ENCODE assay signal across 8 cellular contexts in the genomic region with DNA sequence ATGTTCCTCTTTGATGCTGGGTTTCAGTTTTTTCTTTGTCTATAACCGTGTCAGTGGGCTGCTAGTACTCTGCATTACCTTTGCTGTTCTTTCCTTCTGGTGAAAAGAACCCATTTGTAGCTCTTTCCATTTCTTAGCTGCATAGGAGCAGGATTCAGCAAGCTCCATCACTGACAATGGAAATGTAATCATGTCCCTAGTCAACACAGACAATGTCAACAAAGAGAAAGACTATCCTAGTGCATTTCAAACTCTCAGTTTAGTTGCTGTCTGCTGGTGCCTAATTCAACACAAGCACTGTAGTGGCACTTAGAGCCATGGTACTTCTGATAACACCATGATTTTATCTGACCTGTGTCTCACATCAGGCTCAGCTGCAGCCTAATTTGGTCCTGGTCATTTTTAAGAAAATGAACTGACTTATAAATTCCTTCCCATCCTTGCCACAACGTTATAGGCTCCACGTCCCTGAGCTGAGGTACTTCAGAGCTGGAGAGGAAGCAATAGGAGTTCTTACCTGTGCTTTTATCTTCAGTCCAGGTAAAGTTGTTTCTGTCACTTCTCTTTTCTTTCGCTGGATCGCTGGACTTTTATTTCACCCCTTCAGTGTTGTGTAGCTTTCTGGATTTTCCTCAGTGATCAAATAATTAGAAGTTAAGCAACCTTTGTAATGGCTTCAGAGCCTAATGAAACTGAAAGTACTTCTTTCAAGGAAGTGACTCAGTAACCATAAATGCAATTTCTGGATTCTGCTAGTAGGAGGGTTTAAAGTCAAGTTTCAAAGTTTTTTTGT. TPM values are rescaled to one million over a fixed set of nuclear protein-coding genes. Genes with fewer than 3 reads are reported as not detected.
DNase-seq lines count a peak whose midpoint lies in the region; ATAC-seq and TF ChIP-seq lines count a peak whose summit lies in the region.

A gene with protein sequence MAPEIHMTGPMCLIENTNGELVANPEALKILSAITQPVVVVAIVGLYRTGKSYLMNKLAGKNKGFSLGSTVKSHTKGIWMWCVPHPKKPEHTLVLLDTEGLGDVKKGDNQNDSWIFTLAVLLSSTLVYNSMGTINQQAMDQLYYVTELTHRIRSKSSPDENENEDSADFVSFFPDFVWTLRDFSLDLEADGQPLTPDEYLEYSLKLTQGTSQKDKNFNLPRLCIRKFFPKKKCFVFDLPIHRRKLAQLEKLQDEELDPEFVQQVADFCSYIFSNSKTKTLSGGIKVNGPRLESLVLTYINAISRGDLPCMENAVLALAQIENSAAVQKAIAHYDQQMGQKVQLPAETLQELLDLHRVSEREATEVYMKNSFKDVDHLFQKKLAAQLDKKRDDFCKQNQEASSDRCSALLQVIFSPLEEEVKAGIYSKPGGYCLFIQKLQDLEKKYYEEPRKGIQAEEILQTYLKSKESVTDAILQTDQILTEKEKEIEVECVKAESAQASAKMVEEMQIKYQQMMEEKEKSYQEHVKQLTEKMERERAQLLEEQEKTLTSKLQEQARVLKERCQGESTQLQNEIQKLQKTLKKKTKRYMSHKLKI (minus strand): TSS at position 700 of the 793 bp plus-strand sequence. CDS start 2,145 bp downstream, outside the sequence.

- H3K4me3 Mint-ChIP-seq in T-helper 1 cell treated with Interleukin-12 subunit alpha and Interleukin-12 subunit beta and Interleukin-4 antibody, amounts not matched to agents 30 μg/mL and 1 μg/mL, for 36 hours, result peak within 1 kb of the TSS; percentile 97
- no peak within 1 kb of the TSS for H3K4me3 Mint-ChIP-seq in neural progenitor cell

- no peaks in the 10 kb centered on the region for H3F3A ChIP-seq in neural progenitor cell (ENCODE audit: low read depth)

- no peak for TF ChIP-seq CTCF in neural progenitor cell (IDR thresholded peaks at IDR 0.05)

- no peak within 1 kb of the TSS for H3K4me3 ChIP-seq in neural progenitor cell

- H3K9me3 ChIP-seq in neural progenitor cell (ENCODE audit: low read depth), result no peaks in the 10 kb centered on the region

- H3K27me3 ChIP-seq in neural progenitor cell, result no peaks in the 10 kb centered on the region

- peak; percentile 81 for DNase-seq in ELR (ENCODE audit: low read depth)
- peak; percentile 60 for DNase-seq in KG1 (lab: John Stamatoyannopoulos, UW)
- DNase-seq in neural progenitor cell (ENCODE audit: low spot score), result no peak
- no peak for DNase-seq in HEK293T (ENCODE audit: extremely low spot score)
- DNase-seq in HuH-7 (ENCODE audit: low spot score), result no peak

- no peaks in the 10 kb centered on the region for H3K36me3 ChIP-seq in neural progenitor cell

- H3K27ac ChIP-seq in neural progenitor cell, result no peak within 1 kb of the TSS

- H2AFZ ChIP-seq in neural progenitor cell (replicated peaks), result peak within 1 kb of the TSS; percentile 30

- peaks cover 47% of the 10 kb centered on the region for H3K36me3 Mint-ChIP-seq in T-helper 1 cell treated with Interleukin-12 subunit alpha and Interleukin-12 subunit beta and Interleukin-4 antibody, amounts not matched to agents 30 μg/mL and 1 μg/mL, for 36 hours (ENCODE audit: low read depth)
- H3K36me3 Mint-ChIP-seq in neural progenitor cell, result no peaks in the 10 kb centered on the region

- no peaks in the 10 kb centered on the region for H3K79me2 ChIP-seq in neural progenitor cell (ENCODE audit: low read depth)

- H3K4me2 ChIP-seq in neural progenitor cell, result no peak within 1 kb of the TSS

- H3K4me1 ChIP-seq in neural progenitor cell, result peaks cover 5% of the 10 kb centered on the region

- CTCF ChIA-PET in HEK293T (lab: Yijun Ruan, JAX), result interaction anchor here (0.6 to 0.7 kb wide), 2 partner anchors 293 to 1135 kb away, joined by 3 read pairs; no protein-coding TSS in a partner anchor

- ATAC-seq in GM21529 (IDR thresholded peaks at IDR 0.05; ENCODE audit: unreplicated experiment) (peak; percentile 79), esophagus mucosa (peak; percentile 64)

- H3K27me3 Mint-ChIP-seq in T-helper 1 cell treated with Interleukin-12 subunit alpha and Interleukin-12 subunit beta and Interleukin-4 antibody, amounts not matched to agents 30 μg/mL and 1 μg/mL, for 36 hours (ENCODE audit: low read depth), result no peaks in the 10 kb centered on the region
- no peaks in the 10 kb centered on the region for H3K27me3 Mint-ChIP-seq in neural progenitor cell (ENCODE audit: insufficient read depth, low read depth)

- H3K4me1 Mint-ChIP-seq in T-helper 1 cell treated with Interleukin-12 subunit alpha and Interleukin-12 subunit beta and Interleukin-4 antibody, amounts not matched to agents 30 μg/mL and 1 μg/mL, for 36 hours (ENCODE audit: low read depth), result peaks cover 34% of the 10 kb centered on the region
- no peaks in the 10 kb centered on the region for H3K4me1 Mint-ChIP-seq in neural progenitor cell

- no peak within 1 kb of the TSS for H3K9ac ChIP-seq in neural progenitor cell

- peak within 1 kb of the TSS; percentile 84 for H3K27ac Mint-ChIP-seq in T-helper 1 cell treated with Interleukin-12 subunit alpha and Interleukin-12 subunit beta and Interleukin-4 antibody, amounts not matched to agents 30 μg/mL and 1 μg/mL, for 36 hours
- no peak within 1 kb of the TSS for H3K27ac Mint-ChIP-seq in neural progenitor cell

- H4K20me1 ChIP-seq in neural progenitor cell (ENCODE audit: low read depth), result no peaks in the 10 kb centered on the region

- H3K9me3 Mint-ChIP-seq in T-helper 1 cell treated with Interleukin-12 subunit alpha and Interleukin-12 subunit beta and Interleukin-4 antibody, amounts not matched to agents 30 μg/mL and 1 μg/mL, for 36 hours, result peaks cover 11% of the 10 kb centered on the region
- H3K9me3 Mint-ChIP-seq in neural progenitor cell, result no peaks in the 10 kb centered on the region

- POLR2A ChIA-PET in HEK293T (lab: Yijun Ruan, JAX), result no interaction called here

TF ChIP-seq in HEK293T, 16 proteins besides CTCF, POLR2A, EP300 and RAD21:
- TF ChIP-seq FOXM1 (IDR thresholded peaks at IDR 0.05; ENCODE audit: borderline replicate concordance) (no peak), FOXA1 (IDR thresholded peaks at IDR 0.05) (no peak), TARDBP (IDR thresholded peaks at IDR 0.05) (no peak), BHLHE40 (IDR thresholded peaks at IDR 0.05; ENCODE audit: borderline replicate concordance) (no peak), FOXK2 (IDR thresholded peaks at IDR 0.05) (no peak), ELF4 (IDR thresholded peaks at IDR 0.05) (no peak), L3MBTL2 (conservative IDR thresholded peaks at IDR 0.05) (no peak), SP1 (IDR thresholded peaks at IDR 0.05) (no peak), ARNT (IDR thresholded peaks at IDR 0.05) (no peak), SUZ12 (IDR thresholded peaks at IDR 0.05) (no peak), CTBP1 (IDR thresholded peaks at IDR 0.05; ENCODE audit: borderline replicate concordance) (no peak), LEF1 (IDR thresholded peaks at IDR 0.05; ENCODE audit: borderline replicate concordance) (no peak), ZNF384 (IDR thresholded peaks at IDR 0.05) (no peak), NFRKB (IDR thresholded peaks at IDR 0.05) (no peak)

RNA-seq across cellular contexts. Expression of the gene that starts here (rescaled TPM):
- total RNA-seq in esophagus mucosa (9.4 TPM), neural progenitor cell (ENCODE audit: low replicate concordance) (not detected in 2 replicates)

Comparison
In these comparisons a context has a peak if more than half of its experiments do, and no peak if none do; other contexts are left out.
1. RNA of the gene that starts here (total RNA-seq): 9.4 TPM in esophagus mucosa (single experiment); not detected in neural progenitor cell; every median in the first group is over 10 times any median in the second.
2. DNase-seq: peak in ELR (single experiment) and KG1 (single experiment); none in neural progenitor cell (single experiment), HEK293T (single experiment) and HuH-7 (single experiment).